ENCODE assay signal across 8 cellular contexts in genomic region chr12:92570056-92570753, GRCh38.
DNase-seq lines count a peak whose midpoint lies in the region; ATAC-seq, FAIRE-seq and TF ChIP-seq lines count a peak whose summit lies in the region.

No MANE protein-coding gene starts in this region.

- TF ChIP-seq CTCF in SK-N-SH (IDR thresholded peaks at IDR 0.05) (peak; percentile 86), kidney (IDR thresholded peaks at IDR 0.05; ENCODE audit: borderline replicate concordance, extremely low read depth, insufficient read depth) (peak; percentile 91)

- no peaks in the 10 kb centered on the region for H3K79me2 ChIP-seq in SK-N-SH (ENCODE audit: insufficient read depth)

- POLR2A ChIA-PET in SK-N-SH (lab: Yijun Ruan, JAX): interaction anchor here (2.2 to 2.6 kb wide), 2 partner anchors 424 to 1189 kb away, joined by 6 to 17 read pairs; partner anchors contain the start of gene BTG1

- H3K27ac ChIP-seq in SK-N-SH (ENCODE audit: low read depth in 2 of 2, low read length in 1 of 2) (peak overlapping the region in 1 of 2 experiments; percentile 60; a peak in 2 of 4 replicates), kidney (ENCODE audit: low read depth in 2 of 2, low read length in 2 of 2) (no peak overlapping the region)

- no peaks in the 10 kb centered on the region for H3F3A ChIP-seq in SK-N-SH (replicated peaks; ENCODE audit: insufficient read depth)

- H3K36me3 ChIP-seq in SK-N-SH (replicated peaks in 1 of 2; ENCODE audit: control insufficient read depth in 1 of 2, insufficient read depth in 2 of 2, low read length in 1 of 2): no peaks in the 10 kb centered on the region
- H3K36me3 ChIP-seq in kidney (ENCODE audit: control insufficient read depth in 1 of 2, insufficient read depth in 2 of 2, low read length in 2 of 2): no peaks in the 10 kb centered on the region

- intact Hi-C loops in kidney (cut with DNase I): loop anchor here (10.0 kb wide), 1 partner anchor 425 kb away; the partner anchor contains the start of gene BTG1

- H3K4me2 ChIP-seq in SK-N-SH: no peak overlapping the region

- no peaks in the 10 kb centered on the region for H4K20me1 ChIP-seq in SK-N-SH (ENCODE audit: insufficient read depth)

- H3K9me3 ChIP-seq in SK-N-SH (no peaks in the 10 kb centered on the region), kidney (ENCODE audit: control insufficient read depth in 1 of 2, low read length in 2 of 2) (no peaks in the 10 kb centered on the region)

- peak; percentile 89 for FAIRE-seq in kidney (lab: Jason Lieb, UNC)

- peak; percentile 94 for TF ChIP-seq RAD21 in SK-N-SH (IDR thresholded peaks at IDR 0.05; ENCODE audit: low read length)

- ATAC-seq in GM18511 (IDR thresholded peaks at IDR 0.05; ENCODE audit: unreplicated experiment) (peak; percentile 93), HG02938 (IDR thresholded peaks at IDR 0.05; ENCODE audit: unreplicated experiment) (peak; percentile 94)

- H2AFZ ChIP-seq in SK-N-SH (ENCODE audit: low read depth): no peak overlapping the region

- H3K4me1 ChIP-seq in SK-N-SH (ENCODE audit: control insufficient read depth in 1 of 2, insufficient read depth in 2 of 2, low read depth in 1 of 2, low read length in 1 of 2) (no peaks in the 10 kb centered on the region; a peak in 2 of 4 replicates), kidney (ENCODE audit: control insufficient read depth in 1 of 2, insufficient read depth in 1 of 2, low read depth in 1 of 2, low read length in 2 of 2) (peaks cover 2 to 6% of the 10 kb centered on the region in 2 donors)

- no peak overlapping the region for H3K9ac ChIP-seq in SK-N-SH
- no peak overlapping the region for H3K9ac ChIP-seq in kidney (ENCODE audit: low read length in 2 of 2)

- H3K4me3 ChIP-seq in SK-N-SH (ENCODE audit: low read depth in 2 of 2, low read length in 1 of 2) (no peak overlapping the region; a peak in 1 of 4 replicates), kidney (ENCODE audit: low read length in 2 of 2) (no peak overlapping the region)

- DNase-seq in C1 segment of cervical spinal cord (lab: John Stamatoyannopoulos, UW) (peak in 10 of 14 donors; percentile 6 to 84 (median 20)), NCI-H1436 (lab: John Stamatoyannopoulos, UW) (peak; percentile 71), SK-N-SH (peak; percentile 49), cerebellar cortex (ENCODE audit: low spot score) (peak; percentile 96), kidney (no peak)
- DNase-seq in stimulated activated naive CD4-positive, alpha-beta T cell treated with Interleukin-2 at 50 U/mL for 16 hours (lab: John Stamatoyannopoulos, UW): peak; percentile 2

- TF ChIP-seq EP300 in SK-N-SH (IDR thresholded peaks at IDR 0.05; ENCODE audit: borderline replicate concordance in 1 of 2, low read depth in 1 of 2, low read length in 1 of 2): no peak

- WGBS in SK-N-SH (ENCODE audit: low lambda C conversion rate): 22% methylated on average over 4 of the region's 4 CpGs

- CTCF ChIA-PET in SK-N-SH (lab: Yijun Ruan, JAX): interaction anchor here (0.6 to 10.3 kb wide), 21 partner anchors 9 to 1195 kb away, joined by 3 to 92 read pairs (median 3); partner anchors contain the start of gene BTG1

- H3K27me3 ChIP-seq in SK-N-SH (ENCODE audit: insufficient read depth): no peaks in the 10 kb centered on the region

- H3K9me2 ChIP-seq in SK-N-SH: no peaks in the 10 kb centered on the region

TF ChIP-seq in SK-N-SH, 30 proteins besides CTCF, POLR2A, EP300 and RAD21:
- TF ChIP-seq CHD2 (IDR thresholded peaks at IDR 0.05; ENCODE audit: low read length, partially characterized antibody) (peak; percentile 48), YY1 (IDR thresholded peaks at IDR 0.05; ENCODE audit: low read depth) (no peak), RFX5 (IDR thresholded peaks at IDR 0.05; ENCODE audit: low read length) (peak; percentile 59; the same call in 1 of the 2 replicates), MXI1 (IDR thresholded peaks at IDR 0.05; ENCODE audit: low read depth, low read length) (peak; percentile 65; the same call in 1 of the 2 replicates), FOXJ3 (CRISPR knock-in tag; IDR thresholded peaks at IDR 0.05) (no peak), SMC3 (IDR thresholded peaks at IDR 0.05; ENCODE audit: low read depth, low read length) (peak; percentile 93)
